ENCODE assay signal across 3 cellular contexts in the genomic region with DNA sequence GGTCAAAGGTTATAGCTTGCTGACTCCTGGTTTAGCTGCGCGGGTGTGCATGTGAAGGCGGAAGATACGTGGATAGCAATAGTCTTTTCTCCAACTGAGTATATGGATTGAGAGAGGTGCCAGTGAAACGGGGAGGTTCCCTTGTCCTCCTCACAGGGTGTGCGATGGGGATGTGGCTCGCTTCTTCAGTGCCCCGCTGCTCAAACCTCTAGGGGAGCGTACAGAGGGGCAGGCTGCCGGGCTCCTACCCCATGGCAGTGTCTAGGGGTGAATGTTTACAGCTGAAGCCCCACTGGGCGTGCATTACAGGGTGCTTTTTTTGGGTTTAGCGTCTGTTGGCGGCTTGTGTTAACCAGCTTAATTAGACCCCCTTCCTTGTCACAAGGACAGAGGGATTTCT.
"Had no signal": no experiment of that assay in that cellular context is flagged by ENCODE, and none has a peak within 500 bp of the region (broad histone marks: within the 10 kb centered on the region; RNA-seq: fewer than 3 reads in every experiment).

No MANE protein-coding gene starts in this region.

- DNase-seq: GDM1, GF-D8 had no signal

- H3K4me3 ChIP-seq: GM12878 had no signal
